ENCODE assay signal across 8 cellular contexts in genomic region chr16:57372372-57373116, GRCh38.
DNase-seq lines count a peak whose midpoint lies in the region; ATAC-seq lines count a peak whose summit lies in the region.

TSS of gene CX3CL1 (plus strand) at chr16:57372490. CDS start at chr16:57372569, 79 bp downstream.

- H3K36me3 ChIP-seq in mucosa of stomach (ENCODE audit: control insufficient read depth, insufficient read depth, low read length), result no peaks in the 10 kb centered on the region

- no peak within 1 kb of the TSS for H3K4me3 ChIP-seq in mucosa of stomach (ENCODE audit: low read length)

- H3K9me3 ChIP-seq in mucosa of stomach (ENCODE audit: control insufficient read depth, low read length), result no peaks in the 10 kb centered on the region

- ATAC-seq in GM18511 (IDR thresholded peaks at IDR 0.05; ENCODE audit: unreplicated experiment), result no peak

- H3K27me3 ChIP-seq in mucosa of stomach (ENCODE audit: control insufficient read depth, insufficient read depth, low read length), result no peaks in the 10 kb centered on the region

- H3K4me1 ChIP-seq in mucosa of stomach (ENCODE audit: control insufficient read depth, insufficient read depth, low read length), result peaks cover 18% of the 10 kb centered on the region

- peak within 1 kb of the TSS; percentile 74 for H3K9ac ChIP-seq in mucosa of stomach (ENCODE audit: low read length)

- peak; percentile 68 for DNase-seq in AG08396 (ENCODE audit: low spot score)
- peak; percentile 63 for DNase-seq in NCI-H2227 treated with DMSO at 0.1 percent for 48 hours (lab: John Stamatoyannopoulos, UW)
- DNase-seq in fibroblast of gingiva (ENCODE audit: low read depth), result peak; percentile 14
- DNase-seq in stimulated activated naive CD4-positive, alpha-beta T cell (lab: John Stamatoyannopoulos, UW), result no peak
- no peak for DNase-seq in OCI-M1 (lab: John Stamatoyannopoulos, UW)
- no peak for DNase-seq in SIG-M5 treated with dmso at 0.1 percent for 504 hours (lab: John Stamatoyannopoulos, UW; ENCODE audit: unreplicated experiment)

Comparison
In these comparisons a context has a peak if more than half of its experiments do, and no peak if none do; other contexts are left out.
1. DNase-seq: peak in AG08396 (single experiment), NCI-H2227 treated with DMSO at 0.1 percent for 48 hours (single experiment) and fibroblast of gingiva (single experiment); none in stimulated activated naive CD4-positive, alpha-beta T cell (0 of 6), OCI-M1 (single experiment) and SIG-M5 treated with dmso at 0.1 percent for 504 hours (single experiment).